In genomic region chr16:57858635-57859034, GRCh38 we compare ENCODE assay signal across 21 cellular contexts. TPM values are rescaled to one million over a fixed set of nuclear protein-coding genes. Genes with fewer than 3 reads are reported as not detected.
DNase-seq lines count a peak whose midpoint lies in the region; ATAC-seq, FAIRE-seq and TF ChIP-seq lines count a peak whose summit lies in the region.
"Had no signal": no experiment of that assay in that cellular context is flagged by ENCODE, and none has a peak within 500 bp of the region (broad histone marks: within the 10 kb centered on the region; RNA-seq: fewer than 3 reads in every experiment).

No MANE protein-coding gene starts in this region.

- H3K9me3 ChIP-seq in right atrium auricular region: peaks cover 0 to 12% of the 10 kb centered on the region in 2 donors
- 0 out of 3 replicates have a peak, but pooled peaks cover 7% of the 10 kb centered on the region for H3K9me3 ChIP-seq in A549
- no peaks in the 10 kb centered on the region for H3K9me3 ChIP-seq in K562 (replicated peaks; ENCODE audit: control insufficient read depth, insufficient read depth, low read depth, low read length)
- H3K9me3 ChIP-seq: Peyer's patch had no signal

- H2BK5ac ChIP-seq in mesendoderm (ENCODE audit: low read length): no peak overlapping the region

- in situ Hi-C loops in K562 (cut with MboI): no loop called here

- H2AFZ ChIP-seq in K562 (ENCODE audit: low read depth, low read length): no peak overlapping the region

- H2AK5ac ChIP-seq in mesendoderm (ENCODE audit: low read length): no peak overlapping the region

- no peak overlapping the region for H3K56ac ChIP-seq in mesendoderm (ENCODE audit: low read length)

- WGBS in A549 (ENCODE audit: missing lambda C conversion rate): 82% methylated on average over 8 of the region's 8 CpGs
- WGBS in K562 (ENCODE audit: insufficient coverage, low coverage, missing lambda C conversion rate): 4% methylated on average over 8 of the region's 8 CpGs
- no CpG with 5 or more reads among the region's 8 CpGs for WGBS in mesendoderm (ENCODE audit: extremely low coverage, insufficient coverage, low lambda C conversion rate)

- no peaks in the 10 kb centered on the region for H3K9me1 ChIP-seq in K562 (ENCODE audit: control insufficient read depth, insufficient read depth, low read length)

- H3K36me3 ChIP-seq in right atrium auricular region (no peaks in the 10 kb centered on the region), K562 (ENCODE audit: control insufficient read depth, insufficient read depth, low read length) (no peaks in the 10 kb centered on the region; the same call in 2 of the 3 replicates), mesendoderm (ENCODE audit: control insufficient read depth, insufficient read depth, low read length) (peaks cover 2% of the 10 kb centered on the region)
- H3K36me3 ChIP-seq: BLaER1, Peyer's patch, SJCRH30 had no signal

- POLR2A ChIA-PET in A549 (lab: Yijun Ruan, JAX): no interaction called here
- POLR2A ChIA-PET in K562 (lab: Yijun Ruan, JAX): no interaction called here

- H3K79me2 ChIP-seq in K562 (ENCODE audit: control insufficient read depth, insufficient read depth, low read length): no peaks in the 10 kb centered on the region
- H3K79me2 ChIP-seq in mesendoderm (ENCODE audit: control insufficient read depth, insufficient read depth, low read length): no peaks in the 10 kb centered on the region

- H4K5ac ChIP-seq in mesendoderm (ENCODE audit: low read length): no peak overlapping the region

- intact Hi-C loops in Right ventricle myocardium superior (cut with DNase I) (no loop called here), K562 (cut with micrococcal nuclease) (loop anchor here (2.0 kb wide), 1 partner anchor 58 kb away; no protein-coding TSS in a partner anchor)

- TF ChIP-seq EP300 in A549 (IDR thresholded peaks at IDR 0.05) (no peak), K562 (IDR thresholded peaks at IDR 0.05; ENCODE audit: low read length) (no peak)

- FAIRE-seq in A549 (lab: Jason Lieb, UNC): no peak
- FAIRE-seq in K562 (lab: Jason Lieb, UNC): no peak
- FAIRE-seq: D721Med, GM18507, HTR-8/SVneo had no signal

- no peak overlapping the region for H2BK15ac ChIP-seq in mesendoderm (replicated peaks; ENCODE audit: low read depth)

- peak overlapping the region; percentile 97 for H3K18ac ChIP-seq in mesendoderm (ENCODE audit: low read length)

- H4K8ac ChIP-seq in mesendoderm (ENCODE audit: low read depth, low read length): no peak overlapping the region

- no peak overlapping the region for H3K4me3 ChIP-seq in right atrium auricular region
- no peak overlapping the region for H3K4me3 ChIP-seq in A549
- no peak overlapping the region for H3K4me3 ChIP-seq in K562
- H3K4me3 ChIP-seq in mesendoderm (ENCODE audit: low read length): no peak overlapping the region
- H3K4me3 ChIP-seq: BLaER1, Peyer's patch, SJCRH30 had no signal

- no peak for TF ChIP-seq CTCF in right atrium auricular region (IDR thresholded peaks at IDR 0.05)
- TF ChIP-seq CTCF in A549 (IDR thresholded peaks at IDR 0.05): no peak
- no peak for TF ChIP-seq CTCF in K562 (IDR thresholded peaks at IDR 0.05 in 2 of 3, conservative IDR thresholded peaks at IDR 0.05 in 1 of 3; ENCODE audit: insufficient read depth in 2 of 3, low read depth in 1 of 3, low read length in 3 of 3)

- H3K4me3 Mint-ChIP-seq in stimulated activated naive CD8-positive, alpha-beta T cell treated with anti-CD3 and anti-CD28 coated beads, Interleukin-15, amount 100 ng/mL, for 72 hours: no peak overlapping the region
- H3K4me3 Mint-ChIP-seq: CD4-positive, CD25-positive, alpha-beta regulatory T cell had no signal

- no peak overlapping the region for H3K9ac ChIP-seq in K562 (ENCODE audit: insufficient read depth in 1 of 2, low read depth in 2 of 2, low read length in 2 of 2)
- H3K9ac ChIP-seq in mesendoderm (ENCODE audit: low read length): no peak overlapping the region
- H3K9ac ChIP-seq: BLaER1, KMS-11 had no signal

- H3K9me3 Mint-ChIP-seq in stimulated activated naive CD8-positive, alpha-beta T cell treated with anti-CD3 and anti-CD28 coated beads, Interleukin-15, amount 100 ng/mL, for 72 hours: no peaks in the 10 kb centered on the region

- H3K23ac ChIP-seq in mesendoderm (ENCODE audit: low read length): no peak overlapping the region

- BruUV-seq in K562 (replicated peaks; lab: Mats Ljungman, UMichigan): no TSS peak

- TF ChIP-seq RAD21 in A549 (conservative IDR thresholded peaks at IDR 0.05 in 1 of 2, IDR thresholded peaks at IDR 0.05 in 1 of 2) (no peak), K562 (CRISPR knock-in tag; conservative IDR thresholded peaks at IDR 0.05 in 1 of 2, IDR thresholded peaks at IDR 0.05 in 1 of 2) (no peak)

- peak overlapping the region in 1 of 2 donors; percentile 59 for H3K27ac ChIP-seq in right atrium auricular region
- H3K27ac ChIP-seq in A549: peak overlapping the region; percentile 93 to 95; a peak in 5 of 6 replicates
- no peak overlapping the region for H3K27ac ChIP-seq in K562 (ENCODE audit: extremely low read depth, low read depth, low read length)
- no peak overlapping the region for H3K27ac ChIP-seq in mesendoderm (ENCODE audit: low read depth, low read length)
- H3K27ac ChIP-seq: 22Rv1, BLaER1, KMS-11, Peyer's patch, SJCRH30 had no signal

- H3K4me2 ChIP-seq in A549 (peak overlapping the region; percentile 97), K562 (ENCODE audit: insufficient read depth, low read length) (no peak overlapping the region), mesendoderm (ENCODE audit: low read length) (no peak overlapping the region)
- H3K4me2 ChIP-seq: KMS-11 had no signal

- DNase-seq in Right ventricle myocardium superior: no peak
- DNase-seq in right atrium auricular region (ENCODE audit: low spot score): no peak
- no peak for DNase-seq in A549 (ENCODE audit: low read depth in 1 of 2, low spot score in 1 of 2)
- DNase-seq in K562 (ENCODE audit: extremely low read depth in 1 of 4, low spot score in 3 of 4): no peak
- DNase-seq in mesendoderm: no peak
- DNase-seq in NCI-H1694 treated with DMSO at 0.1 percent for 48 hours (lab: John Stamatoyannopoulos, UW): no peak
- DNase-seq in stimulated activated naive CD8-positive, alpha-beta T cell treated with anti-CD3 and anti-CD28 coated beads, Interleukin-15, amount 100 ng/mL, for 72 hours: no peak
- DNase-seq: CD4-positive, CD25-positive, alpha-beta regulatory T cell; MM.1S; NCI-H1048; NCI-H1694; NCI-H345; NCI-H510A treated with DMSO at 0.1 percent for 48 hours; Peyer's patch had no signal

- H3K27me3 Mint-ChIP-seq in stimulated activated naive CD8-positive, alpha-beta T cell treated with anti-CD3 and anti-CD28 coated beads, Interleukin-15, amount 100 ng/mL, for 72 hours: peaks cover 12% of the 10 kb centered on the region

- H3K4me1 ChIP-seq in right atrium auricular region (peaks cover 0 to 17% of the 10 kb centered on the region in 2 donors), A549 (peaks cover 45% of the 10 kb centered on the region), K562 (replicated peaks in 1 of 2; ENCODE audit: control insufficient read depth in 2 of 2, insufficient read depth in 2 of 2, low read length in 2 of 2) (peaks cover 3 to 12% of the 10 kb centered on the region in 2 experiments; a peak in 3 of 5 replicates), mesendoderm (ENCODE audit: control insufficient read depth, low read depth, low read length) (peaks cover 6% of the 10 kb centered on the region)

- CTCF ChIA-PET in A549 (lab: Yijun Ruan, JAX): interaction anchor here (0.7 to 9.1 kb wide), 21 partner anchors 8 to 268 kb away, joined by 3 to 164 read pairs (median 4); partner anchors contain the start of genes KIFC3, USB1 and ZNF319
- CTCF ChIA-PET in K562 (lab: Yijun Ruan, JAX; ENCODE audit: low intra/inter-chr PET ratio): interaction anchor here (0.6 to 1.2 kb wide), 2 partner anchors 210 to 263 kb away, joined by 3 read pairs; no protein-coding TSS in a partner anchor

- no peak overlapping the region for H2BK120ac ChIP-seq in mesendoderm (ENCODE audit: low read depth, low read length)

- no peaks in the 10 kb centered on the region for H3K79me1 ChIP-seq in mesendoderm (ENCODE audit: low read length)

- no peaks in the 10 kb centered on the region for H3K4me1 Mint-ChIP-seq in stimulated activated naive CD8-positive, alpha-beta T cell treated with anti-CD3 and anti-CD28 coated beads, Interleukin-15, amount 100 ng/mL, for 72 hours

- H3K27me3 ChIP-seq in right atrium auricular region (no peaks in the 10 kb centered on the region), K562 (ENCODE audit: control insufficient read depth in 2 of 2, insufficient read depth in 2 of 2, low read length in 2 of 2) (peaks cover 5% of the 10 kb centered on the region in 2 experiments; a peak in 2 of 5 replicates), mesendoderm (ENCODE audit: insufficient read depth, low read length, poor library complexity) (no peaks in the 10 kb centered on the region)
- H3K27me3 ChIP-seq: BLaER1, Peyer's patch, SJCRH30 had no signal

- TF ChIP-seq POLR2A in A549 (IDR thresholded peaks at IDR 0.05; ENCODE audit: low read length): no peak
- no peak for TF ChIP-seq POLR2A in K562 (conservative IDR thresholded peaks at IDR 0.05)

- no peak overlapping the region for H3K4ac ChIP-seq in mesendoderm (ENCODE audit: low read depth, low read length)

- peak; percentile 29 for ATAC-seq in Right ventricle myocardium superior (ENCODE audit: poor library complexity)
- no peak for ATAC-seq in A549
- ATAC-seq in K562: no peak
- no peak for ATAC-seq in stimulated activated naive CD8-positive, alpha-beta T cell treated with anti-CD3 and anti-CD28 coated beads, Interleukin-15, amount 100 ng/mL, for 72 hours

- no peaks in the 10 kb centered on the region for H4K20me1 ChIP-seq in K562 (replicated peaks; ENCODE audit: control insufficient read depth, insufficient read depth, low read length)
- H4K20me1 ChIP-seq: BLaER1 had no signal

- H3K27ac Mint-ChIP-seq in stimulated activated naive CD8-positive, alpha-beta T cell treated with anti-CD3 and anti-CD28 coated beads, Interleukin-15, amount 100 ng/mL, for 72 hours: no peak overlapping the region
- H3K27ac Mint-ChIP-seq: CD4-positive, CD25-positive, alpha-beta regulatory T cell had no signal

RNA-seq across cellular contexts. Expression of gene KIFC3, which starts 56.3 kb away (rescaled TPM):
- 61.6 TPM for total RNA-seq in Right ventricle myocardium superior
- total RNA-seq in right atrium auricular region: 10 to 100 TPM; 40.6 to 59.5 TPM
- 127 and 128 TPM in 2 replicates for polyA plus RNA-seq in A549 (2011; rRNA removed)
- 236 and 291 TPM in 2 replicates for polyA plus RNA-seq in A549 (2012; cell fraction: cytosol; rRNA removed)
- 781 and 955 TPM in 2 replicates for polyA plus RNA-seq in A549 (2012; cell fraction: nucleus; rRNA removed)
- 171 to 180 TPM (median 178 TPM) in 3 replicates for polyA plus RNA-seq in A549 (2017; fragmentation: RNase III; extraction: RNeasy Plus Mini Kit Qiagen cat#74134 plus additional on column Dnase treatment)
- polyA minus RNA-seq in A549 (2011; rRNA and poly(A)+ RNA removed): 225 and 333 TPM in 2 replicates
- total RNA-seq in K562 (2011; cell fraction: chromatin; rRNA removed; ENCODE audit: low replicate concordance): 164 and 411 TPM in 2 replicates
- 182 and 194 TPM in 2 replicates for total RNA-seq in K562 (2011; cell fraction: nucleolus; rRNA removed)
- total RNA-seq in K562 (2011; cell fraction: nucleoplasm; rRNA removed): 159 and 191 TPM in 2 replicates
- 103 and 106 TPM in 2 replicates for total RNA-seq in K562 (2014; rRNA removed)
- total RNA-seq in K562 (2014; rRNA removed; fragmentation: Illumina TruSeq; extraction: Trizol): 19.0 and 22.9 TPM in 2 replicates
- 26.2 and 28.4 TPM in 2 replicates for total RNA-seq in K562 (2015; rRNA removed; fragmentation: Illumina TruSeq; extraction: Trizol)
- total RNA-seq in K562 (2021): 94.5 and 105 TPM in 2 replicates
- 53.3 and 63.5 TPM in 2 replicates for polyA plus RNA-seq in K562 (2011; rRNA removed)
- 55.1 and 112 TPM in 2 replicates for polyA plus RNA-seq in K562 (2011; cell fraction: cytosol; rRNA removed)
- polyA plus RNA-seq in K562 (2011; cell fraction: nucleus; rRNA removed): 117 and 212 TPM in 2 replicates
- polyA plus RNA-seq in K562 (2012): 52.0 and 117 TPM in 2 replicates
- polyA plus RNA-seq in K562 (2014; fragmentation: Illumina TruSeq; extraction: Trizol): 20.2 and 47.1 TPM in 2 replicates
- under 1 TPM; 0.23 to 0.96 TPM for polyA plus RNA-seq in K562 (2014; fragmentation: Nextera tagmentation; extraction: Ambion mirVana)
- polyA plus RNA-seq in K562 (2014; rRNA removed): 78.1 and 80.3 TPM in 2 replicates
- polyA minus RNA-seq in K562 (2011; rRNA and poly(A)+ RNA removed): 30.1 and 42.3 TPM in 2 replicates
- polyA minus RNA-seq in K562 (2011; cell fraction: cytosol; rRNA and poly(A)+ RNA removed): 44.9 and 52.3 TPM in 2 replicates
- polyA minus RNA-seq in K562 (2011; cell fraction: nucleus; rRNA and poly(A)+ RNA removed): 83.2 and 86.6 TPM in 2 replicates
- polyA plus RNA-seq in mesendoderm (2013, experiment 1 of 2): 13.8 TPM
- polyA plus RNA-seq in mesendoderm (2013, experiment 2 of 2): 14.1 TPM
- polyA plus RNA-seq: CD4-positive, CD25-positive, alpha-beta regulatory T cell had no signal

Comparison
In these comparisons a context has a peak if more than half of its experiments do, and no peak if none do; other contexts are left out.
1. H3K27ac ChIP-seq: peak in A549 (2 of 2); none in K562 (single experiment) and mesendoderm (single experiment).